ENCODE assay signal across 18 cellular contexts in the genomic region with DNA sequence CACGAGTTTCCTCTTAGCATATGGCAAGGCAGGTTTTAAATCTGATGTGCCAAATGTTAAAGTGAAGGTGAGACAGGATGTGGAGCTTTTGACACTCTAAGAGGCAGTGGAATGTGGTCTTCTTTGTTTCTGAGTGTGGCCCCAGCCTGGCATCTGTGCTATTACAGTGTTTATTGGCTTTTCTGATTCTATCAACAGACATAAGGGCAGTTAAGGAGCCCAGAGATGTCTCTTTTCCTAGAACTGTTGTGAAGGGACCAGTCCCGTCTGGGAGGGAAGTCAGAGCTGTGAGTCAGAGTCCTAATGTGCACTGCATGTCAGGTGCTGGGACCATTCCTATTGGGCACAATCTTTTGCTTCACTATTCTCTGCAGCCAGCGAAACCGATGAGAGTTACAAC. TPM values are rescaled to one million over a fixed set of nuclear protein-coding genes. Genes with fewer than 3 reads are reported as not detected.
DNase-seq lines count a peak whose midpoint lies in the region; ATAC-seq and TF ChIP-seq lines count a peak whose summit lies in the region.
"Had no signal": no experiment of that assay in that cellular context is flagged by ENCODE, and none has a peak within 500 bp of the region (broad histone marks: within the 10 kb centered on the region; RNA-seq: fewer than 3 reads in every experiment).

No MANE protein-coding gene starts in this region.

- no TSS peak for BruUV-seq in MCF 10A (replicated peaks; lab: Mats Ljungman, UMichigan)

- no peaks in the 10 kb centered on the region for H3K27me3 Mint-ChIP-seq in MCF 10A (ENCODE audit: insufficient read depth, unreplicated experiment)
- H3K27me3 Mint-ChIP-seq in T-helper 2 cell treated with Interferon-gamma antibody and Interleukin-4, amounts not matched to agents 5 μg/mL and 100 μg/mL, for 36 hours (ENCODE audit: low read depth) = no peaks in the 10 kb centered on the region
- H3K27me3 Mint-ChIP-seq: stimulated activated naive B cell treated with anti-CD40 and anti-IgM and Interleukin-4, amounts not matched to agents 10 μg/mL and 1 μg/mL and 100 μg/mL, for 72 hours had no signal

- POLR2A ChIA-PET in MCF 10A (lab: Yijun Ruan, JAX) = interaction anchor here (2.1 kb wide), 1 partner anchor 13 kb away, joined by 5 read pairs; no protein-coding TSS in a partner anchor

- CTCF ChIA-PET in MCF 10A (lab: Yijun Ruan, JAX) = no interaction called here

- H3K27ac Mint-ChIP-seq in MCF 10A (ENCODE audit: low read depth, unreplicated experiment) = no peak overlapping the region
- H3K27ac Mint-ChIP-seq in T-helper 2 cell treated with Interferon-gamma antibody and Interleukin-4, amounts not matched to agents 5 μg/mL and 100 μg/mL, for 36 hours = peak overlapping the region; percentile 54
- H3K27ac Mint-ChIP-seq: stimulated activated naive B cell treated with anti-CD40 and anti-IgM and Interleukin-4, amounts not matched to agents 10 μg/mL and 1 μg/mL and 100 μg/mL, for 72 hours had no signal

- TF ChIP-seq POLR2A in breast epithelium (IDR thresholded peaks at IDR 0.05) = no peak

- H3K9me3 ChIP-seq in breast epithelium (no peaks in the 10 kb centered on the region), skeletal muscle tissue (ENCODE audit: control insufficient read depth in 3 of 3, low read length in 3 of 3) (no peaks in the 10 kb centered on the region)
- H3K9me3 ChIP-seq: left lung had no signal

- ATAC-seq in left ventricle myocardium superior = peak; percentile 80
- ATAC-seq: left lung; stimulated activated naive B cell treated with anti-CD40 and anti-IgM and Interleukin-4, amounts not matched to agents 10 μg/mL and 1 μg/mL and 100 μg/mL, for 72 hours had no signal

- TF ChIP-seq CTCF in MCF 10A (IDR thresholded peaks at IDR 0.05; ENCODE audit: unreplicated experiment) (no peak), breast epithelium (IDR thresholded peaks at IDR 0.05) (no peak)

- intact Hi-C loops in MCF 10A (cut with micrococcal nuclease) = no loop called here
- intact Hi-C loops in breast epithelium (cut with DNase I; ENCODE audit: low total_unique reads) = no loop called here
- intact Hi-C loops in left ventricle myocardium superior (cut with micrococcal nuclease) = no loop called here

- peak; percentile 8 for DNase-seq in MCF 10A (ENCODE audit: unreplicated experiment)
- DNase-seq in breast epithelium (ENCODE audit: low spot score in 2 of 2) = no peak
- DNase-seq in T-helper 2 cell treated with Interferon-gamma antibody and Interleukin-4, amounts not matched to agents 5 μg/mL and 100 μg/mL, for 36 hours (ENCODE audit: low spot score) = peak; percentile 6
- DNase-seq in left ventricle myocardium superior = no peak
- DNase-seq in NCI-H526 (lab: John Stamatoyannopoulos, UW) = no peak
- no peak for DNase-seq in cerebellar nuclear complex (lab: John Stamatoyannopoulos, UW)
- DNase-seq in NCI-H510A (lab: John Stamatoyannopoulos, UW) = no peak
- DNase-seq: activated CD4-positive, alpha-beta T cell treated with anti-CD3 and anti-CD28 coated beads for 4 hours; activated naive CD4-positive, alpha-beta T cell treated with Interleukin-2 at 50 U/mL for 16 hours; cortex of kidney; foreskin melanocyte; HCEC 1CT; left lung; NCI-H1436; stimulated activated CD4-positive, alpha-beta T cell treated with anti-CD3 and anti-CD28 coated beads, Interleukin-2, amount 100 ng/mL, for 24 hours; stimulated activated naive B cell treated with anti-CD40 and anti-IgM and Interleukin-4, amounts not matched to agents 10 μg/mL and 1 μg/mL and 100 μg/mL, for 72 hours had no signal

- H3K27ac ChIP-seq in breast epithelium (no peak overlapping the region), skeletal muscle tissue (ENCODE audit: low read depth, low read length) (peak overlapping the region; percentile 21)
- H3K27ac ChIP-seq: left lung, parathyroid adenoma had no signal

- H3K36me3 ChIP-seq in breast epithelium = no peaks in the 10 kb centered on the region
- H3K36me3 ChIP-seq in skeletal muscle tissue (ENCODE audit: control insufficient read depth in 3 of 3, insufficient read depth in 3 of 3, low read length in 3 of 3) = peaks cover 0 to 3% (median 0%) of the 10 kb centered on the region in 3 donors
- H3K36me3 ChIP-seq: left lung had no signal

- H3K36me3 Mint-ChIP-seq in MCF 10A (ENCODE audit: insufficient read depth, unreplicated experiment) = peaks cover 45% of the 10 kb centered on the region
- peaks cover 23% of the 10 kb centered on the region for H3K36me3 Mint-ChIP-seq in T-helper 2 cell treated with Interferon-gamma antibody and Interleukin-4, amounts not matched to agents 5 μg/mL and 100 μg/mL, for 36 hours (ENCODE audit: low read depth)

- no peaks in the 10 kb centered on the region for H3K9me3 Mint-ChIP-seq in MCF 10A (ENCODE audit: unreplicated experiment)
- no peaks in the 10 kb centered on the region for H3K9me3 Mint-ChIP-seq in T-helper 2 cell treated with Interferon-gamma antibody and Interleukin-4, amounts not matched to agents 5 μg/mL and 100 μg/mL, for 36 hours
- H3K9me3 Mint-ChIP-seq: stimulated activated naive B cell treated with anti-CD40 and anti-IgM and Interleukin-4, amounts not matched to agents 10 μg/mL and 1 μg/mL and 100 μg/mL, for 72 hours had no signal

- H3K4me1 ChIP-seq in breast epithelium = no peaks in the 10 kb centered on the region
- peaks cover 0 to 3% (median 3%) of the 10 kb centered on the region in 3 donors for H3K4me1 ChIP-seq in skeletal muscle tissue (ENCODE audit: control insufficient read depth in 3 of 3, insufficient read depth in 3 of 3, low read length in 3 of 3)
- H3K4me1 ChIP-seq: left lung had no signal

- no peak overlapping the region for H3K9ac ChIP-seq in skeletal muscle tissue (ENCODE audit: low read depth in 1 of 3, low read length in 3 of 3)
- H3K9ac ChIP-seq: parathyroid adenoma had no signal

- H3K4me3 ChIP-seq in breast epithelium (no peak overlapping the region), skeletal muscle tissue (ENCODE audit: low read length in 3 of 3) (no peak overlapping the region)
- H3K4me3 ChIP-seq: left lung had no signal

- no peak overlapping the region for H3K4me3 Mint-ChIP-seq in MCF 10A (ENCODE audit: unreplicated experiment)
- H3K4me3 Mint-ChIP-seq in T-helper 2 cell treated with Interferon-gamma antibody and Interleukin-4, amounts not matched to agents 5 μg/mL and 100 μg/mL, for 36 hours = no peak overlapping the region
- H3K4me3 Mint-ChIP-seq: stimulated activated naive B cell treated with anti-CD40 and anti-IgM and Interleukin-4, amounts not matched to agents 10 μg/mL and 1 μg/mL and 100 μg/mL, for 72 hours had no signal

- no peaks in the 10 kb centered on the region for H3K27me3 ChIP-seq in breast epithelium
- H3K27me3 ChIP-seq in skeletal muscle tissue (ENCODE audit: control insufficient read depth in 3 of 3, insufficient read depth in 3 of 3, low read length in 3 of 3) = no peaks in the 10 kb centered on the region
- H3K27me3 ChIP-seq: left lung had no signal

- H3K4me1 Mint-ChIP-seq in MCF 10A (ENCODE audit: insufficient read depth, unreplicated experiment) = peaks cover 12% of the 10 kb centered on the region
- peaks cover 19% of the 10 kb centered on the region for H3K4me1 Mint-ChIP-seq in T-helper 2 cell treated with Interferon-gamma antibody and Interleukin-4, amounts not matched to agents 5 μg/mL and 100 μg/mL, for 36 hours (ENCODE audit: low read depth)

RNA-seq across cellular contexts. Expression of a gene that starts 32.5 kb away (rescaled TPM):
- total RNA-seq in MCF 10A (2022) (23.4 and 29.2 TPM in 2 replicates), breast epithelium (10 to 100 TPM; 14.9 to 27.8 (median 18.0) TPM), left ventricle myocardium superior (13.8 TPM), skeletal muscle tissue (15.1 TPM)

Comparison
In these comparisons a context has a peak if more than half of its experiments do, and no peak if none do; other contexts are left out.
1. DNase-seq: peak in MCF 10A (single experiment) and T-helper 2 cell treated with Interferon-gamma antibody and Interleukin-4, amounts not matched to agents 5 μg/mL and 100 μg/mL, for 36 hours (single experiment); none in breast epithelium (0 of 2), left ventricle myocardium superior (single experiment), NCI-H526 (0 of 2), cerebellar nuclear complex (0 of 2) and NCI-H510A (single experiment).